Comparison of ENCODE assay signal across 13 cellular contexts in the genomic region with DNA sequence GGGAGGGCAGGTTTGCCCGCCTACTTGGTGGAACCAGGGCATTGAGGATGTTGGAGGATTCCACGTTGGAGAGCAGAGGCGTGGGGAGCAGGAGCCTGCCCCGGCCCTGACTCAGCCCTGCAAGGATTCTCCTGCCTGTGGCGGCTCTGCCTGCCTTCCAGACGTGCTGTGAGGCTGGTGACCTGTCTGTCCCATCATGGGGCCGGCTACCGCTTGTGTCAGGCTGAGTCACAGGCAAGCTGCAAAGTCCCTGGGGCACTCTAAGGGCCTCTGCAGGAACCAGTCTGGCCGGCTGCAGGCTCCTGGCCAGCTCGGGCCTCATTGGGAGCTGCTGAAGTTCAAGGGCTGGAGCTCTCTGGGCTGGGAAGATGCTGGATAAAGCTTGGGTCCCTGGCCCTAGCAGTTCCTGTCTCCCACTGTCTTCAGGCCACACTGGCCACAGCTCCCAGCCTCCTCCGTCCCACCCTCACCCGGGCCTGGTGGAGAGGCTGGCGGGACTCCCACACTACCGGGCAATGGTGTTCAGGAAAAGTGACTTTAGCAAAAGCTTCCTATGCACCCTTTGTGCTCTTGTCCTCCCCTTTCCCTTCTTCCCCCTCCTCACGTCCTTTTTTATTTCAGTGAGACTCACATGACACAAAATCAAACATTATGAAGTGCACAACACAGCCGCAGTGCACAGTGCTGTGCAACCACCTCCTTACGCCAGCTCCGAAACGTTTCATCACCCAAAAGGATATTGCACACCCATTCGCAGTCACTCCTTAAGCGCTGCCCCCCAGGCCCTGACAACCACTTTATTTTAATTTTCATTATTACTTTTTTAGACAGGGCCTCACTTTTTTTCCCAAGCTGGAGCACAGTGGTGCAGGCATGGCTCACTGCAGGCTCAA. TPM values are rescaled to one million over a fixed set of nuclear protein-coding genes. Genes with fewer than 3 reads are reported as not detected.
DNase-seq lines count a peak whose midpoint lies in the region; ATAC-seq and TF ChIP-seq lines count a peak whose summit lies in the region.
"Had no signal": no experiment of that assay in that cellular context is flagged by ENCODE, and none has a peak within 500 bp of the region (broad histone marks: within the 10 kb centered on the region; RNA-seq: fewer than 3 reads in every experiment).

No MANE protein-coding gene starts in this region.

- no peak for TF ChIP-seq CTCF in foreskin fibroblast (IDR thresholded peaks at IDR 0.05; ENCODE audit: low read depth, low read length)

- H3K4me1 Mint-ChIP-seq in activated CD4-positive, alpha-beta T cell treated with anti-CD3 and anti-CD28 coated beads, Interleukin-2, amount 10 ng/mL, durations not matched to agents 24 days and 14 days: no peaks in the 10 kb centered on the region

- H3K27ac Mint-ChIP-seq in activated CD4-positive, alpha-beta T cell treated with anti-CD3 and anti-CD28 coated beads, Interleukin-2, amount 10 ng/mL, durations not matched to agents 24 days and 14 days: no peak overlapping the region
- H3K27ac Mint-ChIP-seq: activated naive CD4-positive, alpha-beta T cell treated with anti-CD3 and anti-CD28 coated beads for 36 hours had no signal

- intact Hi-C loops in activated CD4-positive, alpha-beta T cell treated with anti-CD3 and anti-CD28 coated beads, Interleukin-2, amount 10 ng/mL, durations not matched to agents 24 days and 14 days (cut with micrococcal nuclease): no loop called here

- H3K4me3 ChIP-seq in H7 (ENCODE audit: insufficient read depth, low read depth, low read length) (no peak overlapping the region), foreskin fibroblast (ENCODE audit: low read depth in 1 of 2, low read length in 2 of 2) (no peak overlapping the region)
- H3K4me3 ChIP-seq: BLaER1, tibial nerve had no signal

- no peaks in the 10 kb centered on the region for H3K36me3 Mint-ChIP-seq in activated CD4-positive, alpha-beta T cell treated with anti-CD3 and anti-CD28 coated beads, Interleukin-2, amount 10 ng/mL, durations not matched to agents 24 days and 14 days (ENCODE audit: low read depth)

- DNase-seq in A172 (ENCODE audit: low spot score): peak; percentile 84
- peak; percentile 53 for DNase-seq in H7
- DNase-seq in foreskin fibroblast: peak; percentile 95 to 96
- DNase-seq in COLO668 (lab: John Stamatoyannopoulos, UW; ENCODE audit: unreplicated experiment): no peak
- no peak for DNase-seq in middle frontal gyrus (ENCODE audit: extremely low spot score, low spot score)
- DNase-seq in activated CD4-positive, alpha-beta T cell treated with anti-CD3 and anti-CD28 coated beads, Interleukin-2, amount 10 ng/mL, durations not matched to agents 24 days and 14 days: no peak
- DNase-seq: activated naive CD4-positive, alpha-beta T cell treated with anti-CD3 and anti-CD28 coated beads for 36 hours; NCI-H1436; stimulated activated CD4-positive, alpha-beta T cell treated with anti-CD3 and anti-CD28 coated beads, Interleukin-4, amount 100 ng/mL, for 4 hours had no signal

- no peaks in the 10 kb centered on the region for H3K36me3 ChIP-seq in H7 (replicated peaks; ENCODE audit: control insufficient read depth, insufficient read depth, low read length)
- H3K36me3 ChIP-seq: BLaER1, tibial nerve had no signal

- H3K27me3 Mint-ChIP-seq in activated CD4-positive, alpha-beta T cell treated with anti-CD3 and anti-CD28 coated beads, Interleukin-2, amount 10 ng/mL, durations not matched to agents 24 days and 14 days: no peaks in the 10 kb centered on the region

- H3K27me3 ChIP-seq in H7 (ENCODE audit: control insufficient read depth, insufficient read depth, low read length): no peaks in the 10 kb centered on the region
- H3K27me3 ChIP-seq: BLaER1, tibial nerve had no signal

- H3K9me3 Mint-ChIP-seq in activated CD4-positive, alpha-beta T cell treated with anti-CD3 and anti-CD28 coated beads, Interleukin-2, amount 10 ng/mL, durations not matched to agents 24 days and 14 days: no peaks in the 10 kb centered on the region

- no peak overlapping the region for H3K4me3 Mint-ChIP-seq in activated CD4-positive, alpha-beta T cell treated with anti-CD3 and anti-CD28 coated beads, Interleukin-2, amount 10 ng/mL, durations not matched to agents 24 days and 14 days
- H3K4me3 Mint-ChIP-seq: activated naive CD4-positive, alpha-beta T cell treated with anti-CD3 and anti-CD28 coated beads for 36 hours had no signal

- ATAC-seq in SK-N-SH treated with all-trans-retinoic acid at 6 μM for 48 hours: peak; percentile 63
- no peak for ATAC-seq in HG02623 (IDR thresholded peaks at IDR 0.05; ENCODE audit: unreplicated experiment)

TF ChIP-seq in SK-N-SH treated with all-trans-retinoic acid at 6 μM for 48 hours, 23 proteins besides CTCF, POLR2A, EP300 and RAD21:
- TF ChIP-seq ZFP3 (CRISPR knock-in tag; IDR thresholded peaks at IDR 0.05): no peak
- no peak for TF ChIP-seq CSDC2 (CRISPR knock-in tag; IDR thresholded peaks at IDR 0.05)
- no peak for TF ChIP-seq ISL1 (CRISPR knock-in tag; IDR thresholded peaks at IDR 0.05)
- TF ChIP-seq ZC3H10 (CRISPR knock-in tag; IDR thresholded peaks at IDR 0.05): no peak
- no peak for TF ChIP-seq PPARA (CRISPR knock-in tag; IDR thresholded peaks at IDR 0.05; ENCODE audit: borderline replicate concordance)
- TF ChIP-seq, protein P1, sequence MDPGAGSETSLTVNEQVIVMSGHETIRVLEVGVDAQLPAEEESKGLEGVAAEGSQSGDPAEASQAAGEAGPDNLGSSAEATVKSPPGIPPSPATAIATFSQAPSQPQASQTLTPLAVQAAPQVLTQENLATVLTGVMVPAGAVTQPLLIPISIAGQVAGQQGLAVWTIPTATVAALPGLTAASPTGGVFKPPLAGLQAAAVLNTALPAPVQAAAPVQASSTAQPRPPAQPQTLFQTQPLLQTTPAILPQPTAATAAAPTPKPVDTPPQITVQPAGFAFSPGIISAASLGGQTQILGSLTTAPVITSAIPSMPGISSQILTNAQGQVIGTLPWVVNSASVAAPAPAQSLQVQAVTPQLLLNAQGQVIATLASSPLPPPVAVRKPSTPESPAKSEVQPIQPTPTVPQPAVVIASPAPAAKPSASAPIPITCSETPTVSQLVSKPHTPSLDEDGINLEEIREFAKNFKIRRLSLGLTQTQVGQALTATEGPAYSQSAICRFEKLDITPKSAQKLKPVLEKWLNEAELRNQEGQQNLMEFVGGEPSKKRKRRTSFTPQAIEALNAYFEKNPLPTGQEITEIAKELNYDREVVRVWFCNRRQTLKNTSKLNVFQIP (CRISPR knock-in tag; IDR thresholded peaks at IDR 0.05; ENCODE audit: borderline replicate concordance, low read depth): no peak

RNA-seq across cellular contexts. Expression of a gene that starts 22.0 kb away (rescaled TPM):
- 6.9 and 8.0 TPM in 2 replicates for total RNA-seq in A172 (2014; rRNA removed; shearing (Covaris generic))
- 15.7 and 18.8 TPM in 2 replicates for total RNA-seq in H7 (2014; rRNA removed; shearing (Covaris generic))
- 25.3 and 25.7 TPM in 2 replicates for total RNA-seq in activated CD4-positive, alpha-beta T cell treated with anti-CD3 and anti-CD28 coated beads, Interleukin-2, amount 10 ng/mL, durations not matched to agents 24 days and 14 days

RNA-seq across cellular contexts. Expression of a gene that starts 44.2 kb away (rescaled TPM):
- total RNA-seq in A172 (2014; rRNA removed; shearing (Covaris generic)): 3.7 and 5.7 TPM in 2 replicates
- total RNA-seq in H7 (2014; rRNA removed; shearing (Covaris generic)): 36.1 and 75.7 TPM in 2 replicates
- 0.52 and 0.89 TPM in 2 replicates for total RNA-seq in activated CD4-positive, alpha-beta T cell treated with anti-CD3 and anti-CD28 coated beads, Interleukin-2, amount 10 ng/mL, durations not matched to agents 24 days and 14 days
- total RNA-seq: activated naive CD4-positive, alpha-beta T cell treated with anti-CD3 and anti-CD28 coated beads for 36 hours had no signal

RNA-seq across cellular contexts. Expression of a gene that starts 56.7 kb away (rescaled TPM):
- 13.6 and 17.5 TPM in 2 replicates for total RNA-seq in A172 (2014; rRNA removed; shearing (Covaris generic))
- total RNA-seq in H7 (2014; rRNA removed; shearing (Covaris generic)): 31.1 and 36.7 TPM in 2 replicates
- 91.6 and 97.0 TPM in 2 replicates for total RNA-seq in activated CD4-positive, alpha-beta T cell treated with anti-CD3 and anti-CD28 coated beads, Interleukin-2, amount 10 ng/mL, durations not matched to agents 24 days and 14 days

Comparison
In these comparisons a context has a peak if more than half of its experiments do, and no peak if none do; other contexts are left out.
1. DNase-seq: peak in A172 (single experiment), H7 (single experiment) and foreskin fibroblast (2 of 2); none in COLO668 (single experiment), middle frontal gyrus (single experiment) and activated CD4-positive, alpha-beta T cell treated with anti-CD3 and anti-CD28 coated beads, Interleukin-2, amount 10 ng/mL, durations not matched to agents 24 days and 14 days (single experiment).